ENCODE assay signal across 1 cellular context in the genomic region with DNA sequence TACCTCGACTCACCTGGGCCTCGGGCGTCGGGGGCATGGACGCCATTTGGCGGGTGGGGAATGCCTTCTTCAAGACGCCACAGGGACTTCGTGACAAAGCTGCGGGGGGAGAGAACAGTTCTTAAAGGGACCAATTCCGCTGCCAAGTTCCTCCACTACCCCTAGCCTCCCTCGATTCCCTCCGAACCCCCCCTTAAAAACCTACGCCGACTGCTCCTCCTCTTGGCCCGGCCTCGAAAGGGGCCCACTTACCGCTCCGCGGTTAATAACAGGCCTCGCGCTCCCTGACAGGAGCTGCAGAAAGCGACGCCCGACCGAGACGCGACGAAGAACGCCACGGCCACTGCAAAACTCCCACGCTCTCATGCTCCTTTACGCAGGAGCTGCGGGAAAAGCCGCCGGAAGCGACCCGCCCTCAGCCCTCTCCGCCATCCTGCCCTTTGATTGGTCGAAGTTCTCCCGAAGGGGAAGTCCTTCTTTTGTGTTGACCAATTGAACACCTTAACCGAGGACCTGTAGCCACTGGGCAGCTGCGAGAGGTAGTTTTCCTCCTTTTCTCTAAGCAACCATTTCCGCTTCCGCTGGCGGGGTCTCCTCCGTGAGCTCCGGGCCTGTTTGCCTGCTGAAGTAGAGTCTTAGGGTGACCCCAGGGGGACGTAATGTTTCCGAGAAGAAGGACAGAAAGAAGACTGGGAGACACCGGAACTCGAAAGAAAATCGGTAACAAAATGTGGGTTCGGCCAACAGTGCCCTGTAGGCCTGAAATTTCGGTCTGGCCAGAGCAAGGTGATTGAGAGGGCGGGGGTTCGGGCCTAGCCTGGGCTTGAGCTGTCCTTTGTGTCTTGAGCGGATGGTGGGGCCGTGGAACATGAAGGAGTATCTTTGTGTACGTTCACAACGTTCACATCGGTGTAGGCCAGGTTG.
TF ChIP-seq lines count a peak whose summit lies in the region.

A gene (plus strand): TSS at position 573 of the 924 bp plus-strand sequence. CDS start 32,548 bp downstream, outside the sequence.
A gene with protein sequence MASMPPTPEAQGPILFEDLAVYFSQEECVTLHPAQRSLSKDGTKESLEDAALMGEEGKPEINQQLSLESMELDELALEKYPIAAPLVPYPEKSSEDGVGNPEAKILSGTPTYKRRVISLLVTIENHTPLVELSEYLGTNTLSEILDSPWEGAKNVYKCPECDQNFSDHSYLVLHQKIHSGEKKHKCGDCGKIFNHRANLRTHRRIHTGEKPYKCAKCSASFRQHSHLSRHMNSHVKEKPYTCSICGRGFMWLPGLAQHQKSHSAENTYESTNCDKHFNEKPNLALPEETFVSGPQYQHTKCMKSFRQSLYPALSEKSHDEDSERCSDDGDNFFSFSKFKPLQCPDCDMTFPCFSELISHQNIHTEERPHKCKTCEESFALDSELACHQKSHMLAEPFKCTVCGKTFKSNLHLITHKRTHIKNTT (minus strand): TSS at position 397 of the 924 bp plus-strand sequence. CDS start 351 bp downstream, at position 46.

TF ChIP-seq in HepG2, 621 proteins besides CTCF, POLR2A, EP300 and RAD21 (continues in another document):
- TF ChIP-seq PHF8 (CRISPR knock-in tag; IDR thresholded peaks at IDR 0.05) (peak; percentile 78), MED13 (CRISPR knock-in tag; IDR thresholded peaks at IDR 0.05) (0 out of 2 replicates have a peak, but pooled peaks have one; percentile 33), PHF20 (CRISPR knock-in tag; IDR thresholded peaks at IDR 0.05) (peak; percentile 70), ZNF264 (CRISPR knock-in tag; IDR thresholded peaks at IDR 0.05) (0 out of 2 replicates have a peak, but pooled peaks have one; percentile 17), KDM5A (IDR thresholded peaks at IDR 0.05; ENCODE audit: borderline replicate concordance, low read length) (peak; percentile 81), ZNF558 (CRISPR knock-in tag; IDR thresholded peaks at IDR 0.05; ENCODE audit: borderline replicate concordance) (0 out of 2 replicates have a peak, but pooled peaks have one; percentile 56), ETV5 (CRISPR knock-in tag; IDR thresholded peaks at IDR 0.05; ENCODE audit: borderline replicate concordance) (0 out of 2 replicates have a peak, but pooled peaks have one; percentile 9), ZNF614 (CRISPR knock-in tag; IDR thresholded peaks at IDR 0.05; ENCODE audit: borderline replicate concordance) (0 out of 2 replicates have a peak, but pooled peaks have one; percentile 21), ZBTB7B (CRISPR knock-in tag; IDR thresholded peaks at IDR 0.05) (0 out of 2 replicates have a peak, but pooled peaks have one; percentile 25), NFYC (CRISPR knock-in tag; IDR thresholded peaks at IDR 0.05) (peak; percentile 90), ZNF430 (CRISPR knock-in tag; IDR thresholded peaks at IDR 0.05) (0 out of 2 replicates have a peak, but pooled peaks have one; percentile 34), TARDBP (CRISPR knock-in tag; IDR thresholded peaks at IDR 0.05) (0 out of 2 replicates have a peak, but pooled peaks have one; percentile 28), ARNT2 (CRISPR knock-in tag; IDR thresholded peaks at IDR 0.05; ENCODE audit: low read depth) (peak; percentile 54; the same call in 1 of the 2 replicates), ZNF552 (CRISPR knock-in tag; IDR thresholded peaks at IDR 0.05; ENCODE audit: borderline replicate concordance) (no peak), MED1 (CRISPR knock-in tag; IDR thresholded peaks at IDR 0.05) (0 out of 2 replicates have a peak, but pooled peaks have one; percentile 13), SP2 (CRISPR knock-in tag; IDR thresholded peaks at IDR 0.05) (peak; percentile 86), ZBTB20 (CRISPR knock-in tag; IDR thresholded peaks at IDR 0.05; ENCODE audit: borderline replicate concordance, low read depth) (0 out of 2 replicates have a peak, but pooled peaks have one; percentile 59), TEAD3 (CRISPR knock-in tag; optimal IDR thresholded peaks at IDR 0.05; ENCODE audit: borderline replicate concordance) (no peak), ELF1 (CRISPR knock-in tag; IDR thresholded peaks at IDR 0.05) (peak; percentile 48; the same call in 1 of the 2 replicates), SRSF9 (IDR thresholded peaks at IDR 0.05; ENCODE audit: borderline replicate concordance, insufficient read depth, low read depth, low read length, poor library complexity, severe bottlenecking) (no peak), DR1 (CRISPR knock-in tag; IDR thresholded peaks at IDR 0.05) (peak; percentile 25; the same call in 1 of the 2 replicates), POLR2AphosphoS5 (IDR thresholded peaks at IDR 0.05; ENCODE audit: low read depth, low read length) (peak; percentile 63), SAP130 (CRISPR knock-in tag; IDR thresholded peaks at IDR 0.05; ENCODE audit: low read depth) (peak; percentile 74), ATAD3A (CRISPR knock-in tag; IDR thresholded peaks at IDR 0.05) (no peak)
- TF ChIP-seq, protein P1, sequence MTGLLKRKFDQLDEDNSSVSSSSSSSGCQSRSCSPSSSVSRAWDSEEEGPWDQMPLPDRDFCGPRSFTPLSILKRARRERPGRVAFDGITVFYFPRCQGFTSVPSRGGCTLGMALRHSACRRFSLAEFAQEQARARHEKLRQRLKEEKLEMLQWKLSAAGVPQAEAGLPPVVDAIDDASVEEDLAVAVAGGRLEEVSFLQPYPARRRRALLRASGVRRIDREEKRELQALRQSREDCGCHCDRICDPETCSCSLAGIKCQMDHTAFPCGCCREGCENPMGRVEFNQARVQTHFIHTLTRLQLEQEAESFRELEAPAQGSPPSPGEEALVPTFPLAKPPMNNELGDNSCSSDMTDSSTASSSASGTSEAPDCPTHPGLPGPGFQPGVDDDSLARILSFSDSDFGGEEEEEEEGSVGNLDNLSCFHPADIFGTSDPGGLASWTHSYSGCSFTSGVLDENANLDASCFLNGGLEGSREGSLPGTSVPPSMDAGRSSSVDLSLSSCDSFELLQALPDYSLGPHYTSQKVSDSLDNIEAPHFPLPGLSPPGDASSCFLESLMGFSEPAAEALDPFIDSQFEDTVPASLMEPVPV (CRISPR knock-in tag; IDR thresholded peaks at IDR 0.05), result no peak
- TF ChIP-seq, protein P2, sequence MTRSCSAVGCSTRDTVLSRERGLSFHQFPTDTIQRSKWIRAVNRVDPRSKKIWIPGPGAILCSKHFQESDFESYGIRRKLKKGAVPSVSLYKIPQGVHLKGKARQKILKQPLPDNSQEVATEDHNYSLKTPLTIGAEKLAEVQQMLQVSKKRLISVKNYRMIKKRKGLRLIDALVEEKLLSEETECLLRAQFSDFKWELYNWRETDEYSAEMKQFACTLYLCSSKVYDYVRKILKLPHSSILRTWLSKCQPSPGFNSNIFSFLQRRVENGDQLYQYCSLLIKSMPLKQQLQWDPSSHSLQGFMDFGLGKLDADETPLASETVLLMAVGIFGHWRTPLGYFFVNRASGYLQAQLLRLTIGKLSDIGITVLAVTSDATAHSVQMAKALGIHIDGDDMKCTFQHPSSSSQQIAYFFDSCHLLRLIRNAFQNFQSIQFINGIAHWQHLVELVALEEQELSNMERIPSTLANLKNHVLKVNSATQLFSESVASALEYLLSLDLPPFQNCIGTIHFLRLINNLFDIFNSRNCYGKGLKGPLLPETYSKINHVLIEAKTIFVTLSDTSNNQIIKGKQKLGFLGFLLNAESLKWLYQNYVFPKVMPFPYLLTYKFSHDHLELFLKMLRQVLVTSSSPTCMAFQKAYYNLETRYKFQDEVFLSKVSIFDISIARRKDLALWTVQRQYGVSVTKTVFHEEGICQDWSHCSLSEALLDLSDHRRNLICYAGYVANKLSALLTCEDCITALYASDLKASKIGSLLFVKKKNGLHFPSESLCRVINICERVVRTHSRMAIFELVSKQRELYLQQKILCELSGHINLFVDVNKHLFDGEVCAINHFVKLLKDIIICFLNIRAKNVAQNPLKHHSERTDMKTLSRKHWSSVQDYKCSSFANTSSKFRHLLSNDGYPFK (CRISPR knock-in tag; IDR thresholded peaks at IDR 0.05; ENCODE audit: borderline replicate concordance), result peak; percentile 62; the same call in 1 of the 2 replicates
- TF ChIP-seq, protein P3, sequence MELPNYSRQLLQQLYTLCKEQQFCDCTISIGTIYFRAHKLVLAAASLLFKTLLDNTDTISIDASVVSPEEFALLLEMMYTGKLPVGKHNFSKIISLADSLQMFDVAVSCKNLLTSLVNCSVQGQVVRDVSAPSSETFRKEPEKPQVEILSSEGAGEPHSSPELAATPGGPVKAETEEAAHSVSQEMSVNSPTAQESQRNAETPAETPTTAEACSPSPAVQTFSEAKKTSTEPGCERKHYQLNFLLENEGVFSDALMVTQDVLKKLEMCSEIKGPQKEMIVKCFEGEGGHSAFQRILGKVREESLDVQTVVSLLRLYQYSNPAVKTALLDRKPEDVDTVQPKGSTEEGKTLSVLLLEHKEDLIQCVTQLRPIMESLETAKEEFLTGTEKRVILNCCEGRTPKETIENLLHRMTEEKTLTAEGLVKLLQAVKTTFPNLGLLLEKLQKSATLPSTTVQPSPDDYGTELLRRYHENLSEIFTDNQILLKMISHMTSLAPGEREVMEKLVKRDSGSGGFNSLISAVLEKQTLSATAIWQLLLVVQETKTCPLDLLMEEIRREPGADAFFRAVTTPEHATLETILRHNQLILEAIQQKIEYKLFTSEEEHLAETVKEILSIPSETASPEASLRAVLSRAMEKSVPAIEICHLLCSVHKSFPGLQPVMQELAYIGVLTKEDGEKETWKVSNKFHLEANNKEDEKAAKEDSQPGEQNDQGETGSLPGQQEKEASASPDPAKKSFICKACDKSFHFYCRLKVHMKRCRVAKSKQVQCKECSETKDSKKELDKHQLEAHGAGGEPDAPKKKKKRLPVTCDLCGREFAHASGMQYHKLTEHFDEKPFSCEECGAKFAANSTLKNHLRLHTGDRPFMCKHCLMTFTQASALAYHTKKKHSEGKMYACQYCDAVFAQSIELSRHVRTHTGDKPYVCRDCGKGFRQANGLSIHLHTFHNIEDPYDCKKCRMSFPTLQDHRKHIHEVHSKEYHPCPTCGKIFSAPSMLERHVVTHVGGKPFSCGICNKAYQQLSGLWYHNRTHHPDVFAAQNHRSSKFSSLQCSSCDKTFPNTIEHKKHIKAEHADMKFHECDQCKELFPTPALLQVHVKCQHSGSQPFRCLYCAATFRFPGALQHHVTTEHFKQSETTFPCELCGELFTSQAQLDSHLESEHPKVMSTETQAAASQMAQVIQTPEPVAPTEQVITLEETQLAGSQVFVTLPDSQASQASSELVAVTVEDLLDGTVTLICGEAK (IDR thresholded peaks at IDR 0.05), result peak; percentile 25; the same call in 1 of the 2 replicates
- TF ChIP-seq, protein P3 (CRISPR knock-in tag; IDR thresholded peaks at IDR 0.05), result no peak
- TF ChIP-seq, protein P4, sequence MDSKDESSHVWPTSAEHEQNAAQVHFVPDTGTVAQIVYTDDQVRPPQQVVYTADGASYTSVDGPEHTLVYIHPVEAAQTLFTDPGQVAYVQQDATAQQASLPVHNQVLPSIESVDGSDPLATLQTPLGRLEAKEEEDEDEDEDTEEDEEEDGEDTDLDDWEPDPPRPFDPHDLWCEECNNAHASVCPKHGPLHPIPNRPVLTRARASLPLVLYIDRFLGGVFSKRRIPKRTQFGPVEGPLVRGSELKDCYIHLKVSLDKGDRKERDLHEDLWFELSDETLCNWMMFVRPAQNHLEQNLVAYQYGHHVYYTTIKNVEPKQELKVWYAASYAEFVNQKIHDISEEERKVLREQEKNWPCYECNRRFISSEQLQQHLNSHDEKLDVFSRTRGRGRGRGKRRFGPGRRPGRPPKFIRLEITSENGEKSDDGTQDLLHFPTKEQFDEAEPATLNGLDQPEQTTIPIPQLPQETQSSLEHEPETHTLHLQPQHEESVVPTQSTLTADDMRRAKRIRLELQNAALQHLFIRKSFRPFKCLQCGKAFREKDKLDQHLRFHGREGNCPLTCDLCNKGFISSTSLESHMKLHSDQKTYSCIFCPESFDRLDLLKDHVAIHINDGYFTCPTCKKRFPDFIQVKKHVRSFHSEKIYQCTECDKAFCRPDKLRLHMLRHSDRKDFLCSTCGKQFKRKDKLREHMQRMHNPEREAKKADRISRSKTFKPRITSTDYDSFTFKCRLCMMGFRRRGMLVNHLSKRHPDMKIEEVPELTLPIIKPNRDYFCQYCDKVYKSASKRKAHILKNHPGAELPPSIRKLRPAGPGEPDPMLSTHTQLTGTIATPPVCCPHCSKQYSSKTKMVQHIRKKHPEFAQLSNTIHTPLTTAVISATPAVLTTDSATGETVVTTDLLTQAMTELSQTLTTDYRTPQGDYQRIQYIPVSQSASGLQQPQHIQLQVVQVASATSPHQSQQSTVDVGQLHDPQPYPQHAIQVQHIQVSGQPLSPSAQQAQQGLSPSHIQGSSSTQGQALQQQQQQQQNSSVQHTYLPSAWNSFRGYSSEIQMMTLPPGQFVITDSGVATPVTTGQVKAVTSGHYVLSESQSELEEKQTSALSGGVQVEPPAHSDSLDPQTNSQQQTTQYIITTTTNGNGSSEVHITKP (CRISPR knock-in tag; IDR thresholded peaks at IDR 0.05; ENCODE audit: low read depth), result 0 out of 2 replicates have a peak, but pooled peaks have one; percentile 3
